Comparison of ENCODE assay signal across 14 cellular contexts in the genomic region with DNA sequence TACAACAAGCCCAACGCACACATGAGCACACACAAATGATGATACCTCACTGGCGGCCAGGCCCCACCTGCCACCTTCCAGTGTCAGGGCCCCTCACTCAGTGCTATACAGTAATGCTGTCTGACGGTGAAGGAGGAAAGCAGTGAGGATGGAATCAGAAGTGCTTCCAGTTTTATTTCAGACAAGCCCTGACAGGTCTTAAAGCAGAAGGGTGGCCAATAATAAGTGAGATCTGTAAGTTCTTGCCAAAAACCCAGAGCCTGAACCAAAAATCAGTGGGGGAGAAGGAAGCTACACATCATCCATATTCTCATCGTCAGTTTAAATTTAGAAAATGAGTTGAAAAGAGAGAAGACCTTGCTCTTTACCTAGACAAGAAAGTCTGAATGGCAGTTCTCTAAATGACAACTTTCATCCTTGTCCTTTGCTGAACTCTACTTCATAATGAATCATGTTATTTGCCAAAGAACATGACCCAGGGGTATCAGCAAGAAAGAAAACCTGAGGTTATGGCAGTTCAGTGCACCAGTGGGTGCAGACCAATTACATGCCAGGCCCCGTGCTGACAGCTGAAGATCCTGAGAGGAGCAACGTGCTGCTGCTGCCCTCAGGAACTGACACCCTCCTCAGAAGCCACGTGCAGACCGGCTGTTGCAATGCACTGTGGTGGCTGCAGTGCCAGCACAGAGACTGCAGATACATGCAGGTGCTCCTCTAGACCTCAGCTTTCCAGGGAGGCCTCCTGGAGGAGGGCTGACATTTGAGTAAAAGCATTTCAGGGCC.
DNase-seq lines count a peak whose midpoint lies in the region; ATAC-seq and TF ChIP-seq lines count a peak whose summit lies in the region.
"Had no signal": no experiment of that assay in that cellular context is flagged by ENCODE, and none has a peak within 500 bp of the region (broad histone marks: within the 10 kb centered on the region; RNA-seq: fewer than 3 reads in every experiment).

No MANE protein-coding gene starts in this region.

- H3K4me1 ChIP-seq in foreskin keratinocyte: peaks cover 33% of the 10 kb centered on the region

- TF ChIP-seq CTCF in foreskin keratinocyte (conservative IDR thresholded peaks at IDR 0.05) (no peak), brain microvascular endothelial cell (IDR thresholded peaks at IDR 0.05; ENCODE audit: low read depth, low read length, missing control alignments) (no peak)

- no peak overlapping the region for H3K27ac ChIP-seq in foreskin keratinocyte
- H3K27ac ChIP-seq in brain microvascular endothelial cell: no peak overlapping the region
- H3K27ac ChIP-seq: suprapubic skin had no signal

- DNase-seq in Right ventricle myocardium superior (peak; percentile 51), cardiac septum (ENCODE audit: low spot score) (no peak), foreskin keratinocyte (peak; percentile 17 to 56), hypothalamus (lab: John Stamatoyannopoulos, UW) (no peak), AML-193 (lab: John Stamatoyannopoulos, UW) (no peak), brain microvascular endothelial cell (no peak)
- peak; percentile 43 for DNase-seq in stimulated activated CD8-positive, alpha-beta memory T cell treated with anti-CD3 and anti-CD28 coated beads, Interleukin-4, amount 100 ng/mL, for 48 hours
- DNase-seq: activated CD4-positive, alpha-beta T cell treated with anti-CD3 and anti-CD28 coated beads for 1 hour; naive thymus-derived CD8-positive, alpha-beta T cell; NCI-H2171 treated with DMSO at 0.1 percent for 48 hours; SIG-M5 had no signal

- intact Hi-C loops in Right ventricle myocardium superior (cut with DNase I) (no loop called here), cardiac septum (cut with DNase I) (no loop called here)

- H3K36me3 ChIP-seq in brain microvascular endothelial cell (replicated peaks): peaks cover 15% of the 10 kb centered on the region

- no peak overlapping the region for H3K4me3 ChIP-seq in brain microvascular endothelial cell (ENCODE audit: low read depth, low read length)
- H3K4me3 ChIP-seq: suprapubic skin had no signal

- no peaks in the 10 kb centered on the region for H3K27me3 ChIP-seq in foreskin keratinocyte
- no peaks in the 10 kb centered on the region for H3K27me3 ChIP-seq in brain microvascular endothelial cell (replicated peaks)
- H3K27me3 ChIP-seq: suprapubic skin had no signal

- ATAC-seq in Right ventricle myocardium superior (ENCODE audit: poor library complexity): peak; percentile 85
- peak; percentile 42 for ATAC-seq in SK-N-SH treated with all-trans-retinoic acid at 6 μM for 48 hours
- peak; percentile 75 for ATAC-seq in foreskin keratinocyte
- ATAC-seq: left lobe of liver; naive thymus-derived CD8-positive, alpha-beta T cell had no signal

- in situ Hi-C loops in brain microvascular endothelial cell (cut with HindIII; ENCODE audit: low pct_ligation_motif_present, low sequenced_read_pairs): no loop called here

TF ChIP-seq in SK-N-SH treated with all-trans-retinoic acid at 6 μM for 48 hours, 23 proteins besides CTCF, POLR2A, EP300 and RAD21:
- TF ChIP-seq ZNF565 (CRISPR knock-in tag; conservative IDR thresholded peaks at IDR 0.05; ENCODE audit: low read depth) (no peak), TOX (CRISPR knock-in tag; IDR thresholded peaks at IDR 0.05; ENCODE audit: borderline replicate concordance) (peak; percentile 44), ZNF70 (CRISPR knock-in tag; IDR thresholded peaks at IDR 0.05) (no peak), ARNTL (CRISPR knock-in tag; IDR thresholded peaks at IDR 0.05; ENCODE audit: borderline replicate concordance, low read depth) (no peak)

Comparison
In these comparisons a context has a peak if more than half of its experiments do, and no peak if none do; other contexts are left out.
1. DNase-seq: peak in Right ventricle myocardium superior (single experiment), foreskin keratinocyte (2 of 2) and stimulated activated CD8-positive, alpha-beta memory T cell treated with anti-CD3 and anti-CD28 coated beads, Interleukin-4, amount 100 ng/mL, for 48 hours (single experiment); none in cardiac septum (single experiment), hypothalamus (0 of 51), AML-193 (0 of 2) and brain microvascular endothelial cell (single experiment).
2. Peak in every context shown above with its lines, with median percentiles within 50 percentile points of each other: ATAC-seq.